ENCODE assay signal across 24 cellular contexts in genomic region chr1:200176181-200176580, GRCh38.
DNase-seq lines count a peak whose midpoint lies in the region; ATAC-seq, FAIRE-seq and TF ChIP-seq lines count a peak whose summit lies in the region.
"Had no signal": no experiment of that assay in that cellular context is flagged by ENCODE, and none has a peak within 500 bp of the region (broad histone marks: within the 10 kb centered on the region; RNA-seq: fewer than 3 reads in every experiment).

No MANE protein-coding gene starts in this region.

- TF ChIP-seq CTCF in IMR-90 (conservative IDR thresholded peaks at IDR 0.05; ENCODE audit: low read depth, low read length) = no peak
- no peak for TF ChIP-seq CTCF in bronchial epithelial cell (IDR thresholded peaks at IDR 0.05; ENCODE audit: insufficient read depth, low read length, severe bottlenecking)
- no peak for TF ChIP-seq CTCF in MM.1S (IDR thresholded peaks at IDR 0.05; ENCODE audit: low read length)

- no peaks in the 10 kb centered on the region for H3K79me2 ChIP-seq in MM.1S (ENCODE audit: low read length)

- H2AK5ac ChIP-seq in IMR-90 (ENCODE audit: low read depth, low read length) = peak overlapping the region; percentile 80

- no peak overlapping the region for H2AFZ ChIP-seq in IMR-90 (replicated peaks; ENCODE audit: low read length, poor library complexity)
- no peak overlapping the region for H2AFZ ChIP-seq in MM.1S (ENCODE audit: low read length)
- H2AFZ ChIP-seq: GM23248 had no signal

- intact Hi-C loops in IMR-90 (cut with micrococcal nuclease) = no loop called here

- no peak for DNase-seq in IMR-90
- DNase-seq in bronchial epithelial cell (ENCODE audit: low read depth) = peak; percentile 90
- DNase-seq in kidney tubule cell (ENCODE audit: low spot score) = peak; percentile 18
- DNase-seq in HuH-7.5 (ENCODE audit: low spot score) = no peak
- DNase-seq in MM.1S = no peak
- DNase-seq: 8988T; ACHN; AML-193; BE2C; Calu3; CD4-positive, alpha-beta T cell; CD8-positive, alpha-beta memory T cell; DMS53; DMS79 treated with DMSO at 0.1 percent for 48 hours; GF-D8; GM23248; H7; HCEC 1CT had no signal

- H3K27ac ChIP-seq in IMR-90 (ENCODE audit: insufficient read depth, low read length) (no peak overlapping the region), MM.1S (ENCODE audit: low read length) (no peak overlapping the region)
- H3K27ac ChIP-seq: A549; BLaER1 treated with 17β-estradiol and CSF1 and Interleukin-3, amounts not matched to agents 10 nM and 100 nM; GM23248 had no signal

- no peak overlapping the region for H3K14ac ChIP-seq in IMR-90 (replicated peaks; ENCODE audit: low read depth, low read length)

- no peaks in the 10 kb centered on the region for H3K9me2 ChIP-seq in MM.1S (replicated peaks; ENCODE audit: insufficient read depth, low read length)

- no peak overlapping the region for H2AK9ac ChIP-seq in IMR-90 (replicated peaks; ENCODE audit: low read depth, low read length, poor library complexity)

- no peak overlapping the region for H4K5ac ChIP-seq in IMR-90 (ENCODE audit: low read depth, low read length)

- CTCF ChIA-PET in IMR-90 (lab: Yijun Ruan, JAX) = no interaction called here

- H3K4ac ChIP-seq in IMR-90 (ENCODE audit: low read depth, low read length) = peak overlapping the region; percentile 24; the same call in 1 of the 2 replicates

- H3K27me3 ChIP-seq in IMR-90 (ENCODE audit: control insufficient read depth, insufficient read depth, low read length) (no peaks in the 10 kb centered on the region), bronchial epithelial cell (ENCODE audit: control insufficient read depth, insufficient read depth, low read length) (no peaks in the 10 kb centered on the region), MM.1S (replicated peaks; ENCODE audit: insufficient read depth, low read length) (no peaks in the 10 kb centered on the region)
- H3K27me3 ChIP-seq: BLaER1 treated with 17β-estradiol and CSF1 and Interleukin-3, amounts not matched to agents 10 nM and 100 nM had no signal

- FAIRE-seq in bronchial epithelial cell (lab: Jason Lieb, UNC) = no peak
- FAIRE-seq: A549, GM12891, GM18507, H1 had no signal

- BruUV-seq in IMR-90 (replicated peaks; lab: Mats Ljungman, UMichigan) = no TSS peak

- H2BK5ac ChIP-seq in IMR-90 (ENCODE audit: low read depth, low read length, poor library complexity, severe bottlenecking) = no peak overlapping the region

- no peak overlapping the region for H3K9ac ChIP-seq in IMR-90 (ENCODE audit: low read depth, low read length)
- no peak overlapping the region for H3K9ac ChIP-seq in MM.1S (ENCODE audit: low read length)
- H3K9ac ChIP-seq: BLaER1 treated with 17β-estradiol and CSF1 and Interleukin-3, amounts not matched to agents 10 nM and 100 nM; GM23248 had no signal

- peaks cover 12% of the 10 kb centered on the region for H3K9me1 ChIP-seq in IMR-90 (ENCODE audit: insufficient read depth, low read length)

- no peak overlapping the region for H4K8ac ChIP-seq in IMR-90 (ENCODE audit: low read depth in 2 of 2, low read length in 2 of 2)

- H4K20me1 ChIP-seq in IMR-90 (ENCODE audit: insufficient read depth, low read length) = no peaks in the 10 kb centered on the region
- H4K20me1 ChIP-seq in MM.1S (ENCODE audit: insufficient read depth, low read length) = no peaks in the 10 kb centered on the region
- H4K20me1 ChIP-seq: BLaER1 treated with 17β-estradiol and CSF1 and Interleukin-3, amounts not matched to agents 10 nM and 100 nM had no signal

- no peaks in the 10 kb centered on the region for H3K79me1 ChIP-seq in IMR-90 (ENCODE audit: low read depth in 1 of 2, low read length in 2 of 2)

- H3K4me3 ChIP-seq in IMR-90 (ENCODE audit: insufficient read depth, low read depth, low read length) (no peak overlapping the region), bronchial epithelial cell (ENCODE audit: low read depth, low read length) (no peak overlapping the region), MM.1S (ENCODE audit: low read length) (no peak overlapping the region)
- H3K4me3 ChIP-seq: A549; BLaER1 treated with 17β-estradiol and CSF1 and Interleukin-3, amounts not matched to agents 10 nM and 100 nM; GM23248 had no signal

- H2BK20ac ChIP-seq in IMR-90 (ENCODE audit: low read depth, low read length) = peak overlapping the region; percentile 29; the same call in 1 of the 2 replicates

- H3K9me3 ChIP-seq in IMR-90 (ENCODE audit: control insufficient read depth, insufficient read depth, low read length) (no peaks in the 10 kb centered on the region), MM.1S (replicated peaks; ENCODE audit: insufficient read depth, low read length) (no peaks in the 10 kb centered on the region)
- H3K9me3 ChIP-seq: A549; BE2C; BLaER1 treated with 17β-estradiol and CSF1 and Interleukin-3, amounts not matched to agents 10 nM and 100 nM had no signal

- TF ChIP-seq POLR2A in IMR-90 (IDR thresholded peaks at IDR 0.05; ENCODE audit: low read depth, low read length) = no peak

- TF ChIP-seq RAD21 in IMR-90 (IDR thresholded peaks at IDR 0.05; ENCODE audit: low read length) = no peak

- H3K4me2 ChIP-seq in IMR-90 (ENCODE audit: low read depth, low read length) = no peak overlapping the region
- H3K4me2 ChIP-seq in MM.1S (ENCODE audit: low read depth, low read length) = no peak overlapping the region
- H3K4me2 ChIP-seq: A549; BLaER1 treated with 17β-estradiol and CSF1 and Interleukin-3, amounts not matched to agents 10 nM and 100 nM had no signal

- dilution Hi-C loops in IMR-90 (cut with HindIII; ENCODE audit: low sequenced_read_pairs, unreplicated experiment) = no loop called here

- ATAC-seq in IMR-90 (ENCODE audit: low read depth) (no peak), HG03139 (IDR thresholded peaks at IDR 0.05; ENCODE audit: unreplicated experiment) (no peak)
- ATAC-seq: A549 had no signal

- no peak overlapping the region for H2BK15ac ChIP-seq in IMR-90 (ENCODE audit: low read depth, low read length)

- no peak overlapping the region for H3K18ac ChIP-seq in IMR-90 (ENCODE audit: low read depth, low read length)

- H3K4me1 ChIP-seq in IMR-90 (ENCODE audit: control insufficient read depth, insufficient read depth, low read length) = peaks cover 17% of the 10 kb centered on the region
- H3K4me1 ChIP-seq in MM.1S (ENCODE audit: low read length) = no peaks in the 10 kb centered on the region
- H3K4me1 ChIP-seq: BE2C had no signal

- H3K56ac ChIP-seq in IMR-90 (ENCODE audit: extremely low read depth, insufficient read depth, low read length) = no peak overlapping the region

- no peaks in the 10 kb centered on the region for H3F3A ChIP-seq in MM.1S (ENCODE audit: insufficient read depth, low read length)

- H2BK120ac ChIP-seq in IMR-90 (ENCODE audit: low read depth, low read length) = no peak overlapping the region

- POLR2A ChIA-PET in IMR-90 (lab: Charles Lee; ENCODE audit: unreplicated experiment) = no interaction called here

- in situ Hi-C loops in IMR-90 (cut with MboI; ENCODE audit: low sequenced_read_pairs) = no loop called here

- no peak overlapping the region for H4K91ac ChIP-seq in IMR-90 (ENCODE audit: insufficient read depth, low read depth, low read length)

- no peaks in the 10 kb centered on the region for H3K36me3 ChIP-seq in IMR-90 (ENCODE audit: control insufficient read depth, insufficient read depth, low read length)
- no peaks in the 10 kb centered on the region for H3K36me3 ChIP-seq in bronchial epithelial cell (ENCODE audit: control insufficient read depth, insufficient read depth, low read length)
- no peaks in the 10 kb centered on the region for H3K36me3 ChIP-seq in MM.1S (replicated peaks; ENCODE audit: insufficient read depth, low read length)
- H3K36me3 ChIP-seq: BE2C; BLaER1 treated with 17β-estradiol and CSF1 and Interleukin-3, amounts not matched to agents 10 nM and 100 nM had no signal

- H3K23ac ChIP-seq in IMR-90 (ENCODE audit: low read depth, low read length) = no peak overlapping the region

- no CpG with 5 or more reads among the region's 7 CpGs for WGBS in IMR-90 (ENCODE audit: extremely low coverage in 2 of 2, insufficient read length in 1 of 2), 2 experiments

TF ChIP-seq in IMR-90, 13 proteins besides CTCF, POLR2A, EP300 and RAD21:
- no peak for TF ChIP-seq ELK1 (IDR thresholded peaks at IDR 0.05; ENCODE audit: borderline replicate concordance, low read depth, low read length)
- TF ChIP-seq CEBPB (IDR thresholded peaks at IDR 0.05; ENCODE audit: low read depth, low read length) = no peak
- no peak for TF ChIP-seq MAZ (IDR thresholded peaks at IDR 0.05; ENCODE audit: borderline replicate concordance, low read depth, low read length)
- no peak for TF ChIP-seq MAFK (IDR thresholded peaks at IDR 0.05; ENCODE audit: low read depth, low read length)
- TF ChIP-seq RCOR1 (IDR thresholded peaks at IDR 0.05; ENCODE audit: insufficient replicate concordance, low read length) = no peak
- no peak for TF ChIP-seq USF2 (IDR thresholded peaks at IDR 0.05; ENCODE audit: low read depth, low read length)
- TF ChIP-seq BHLHE40 (IDR thresholded peaks at IDR 0.05; ENCODE audit: low read depth, low read length) = no peak
- TF ChIP-seq SMC3 (IDR thresholded peaks at IDR 0.05; ENCODE audit: low read depth, low read length) = no peak
- TF ChIP-seq MXI1 (IDR thresholded peaks at IDR 0.05; ENCODE audit: borderline replicate concordance, low read depth, low read length) = no peak
- no peak for TF ChIP-seq CHD1 (IDR thresholded peaks at IDR 0.05; ENCODE audit: low read depth, low read length)
- no peak for TF ChIP-seq NFE2L2 (IDR thresholded peaks at IDR 0.05; ENCODE audit: low read depth, low read length)

Comparison
In these comparisons a context has a peak if more than half of its experiments do, and no peak if none do; other contexts are left out.
1. DNase-seq: peak in bronchial epithelial cell (single experiment) and kidney tubule cell (single experiment); none in IMR-90 (single experiment), HuH-7.5 (single experiment) and MM.1S (single experiment).